ENCODE assay signal across 1 cellular context in the genomic region with DNA sequence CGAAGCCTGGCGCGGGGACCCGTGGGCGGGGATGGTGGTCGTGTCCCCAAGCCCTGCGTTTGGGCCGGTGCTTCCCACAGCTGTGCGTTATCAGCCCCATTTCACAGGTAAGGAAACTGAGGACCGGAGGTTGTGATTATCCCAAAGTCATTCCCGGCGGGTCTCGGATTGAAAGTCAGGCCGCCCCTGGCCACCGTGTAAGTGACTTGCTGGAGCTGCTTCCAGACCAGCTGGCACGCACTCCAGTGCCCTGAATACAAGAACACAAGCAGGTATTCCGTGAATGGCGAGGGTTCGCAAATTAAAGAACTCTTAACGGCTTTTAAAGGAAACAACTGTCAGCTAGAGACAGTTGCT.
TF ChIP-seq lines count a peak whose summit lies in the region.

No MANE protein-coding gene starts in this region.

TF ChIP-seq in A549, 52 proteins besides CTCF, POLR2A, EP300 and RAD21 (continued from another document):
- TF ChIP-seq CHD2 (IDR thresholded peaks at IDR 0.05; ENCODE audit: low read length, partially characterized antibody) (no peak), CBX2 (IDR thresholded peaks at IDR 0.05; ENCODE audit: borderline replicate concordance, low read depth) (no peak), SMC3 (IDR thresholded peaks at IDR 0.05) (0 out of 3 replicates have a peak, but pooled peaks have one; percentile 9), HDAC2 (IDR thresholded peaks at IDR 0.05) (peak; percentile 95), TFCP2L1 (CRISPR knock-in tag; IDR thresholded peaks at IDR 0.05) (no peak), MAZ (IDR thresholded peaks at IDR 0.05; ENCODE audit: borderline replicate concordance, low read depth, low read length) (no peak), HOXB5 (CRISPR knock-in tag; IDR thresholded peaks at IDR 0.05) (no peak), RNF2 (IDR thresholded peaks at IDR 0.05; ENCODE audit: borderline replicate concordance, low read depth) (no peak)
- TF ChIP-seq, protein P1, sequence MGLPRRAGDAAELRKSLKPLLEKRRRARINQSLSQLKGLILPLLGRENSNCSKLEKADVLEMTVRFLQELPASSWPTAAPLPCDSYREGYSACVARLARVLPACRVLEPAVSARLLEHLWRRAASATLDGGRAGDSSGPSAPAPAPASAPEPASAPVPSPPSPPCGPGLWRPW (IDR thresholded peaks at IDR 0.05), result no peak
TF ChIP-seq in A549: peak in this region for 5.
